Comparison of ENCODE assay signal across 13 cellular contexts in the genomic region with DNA sequence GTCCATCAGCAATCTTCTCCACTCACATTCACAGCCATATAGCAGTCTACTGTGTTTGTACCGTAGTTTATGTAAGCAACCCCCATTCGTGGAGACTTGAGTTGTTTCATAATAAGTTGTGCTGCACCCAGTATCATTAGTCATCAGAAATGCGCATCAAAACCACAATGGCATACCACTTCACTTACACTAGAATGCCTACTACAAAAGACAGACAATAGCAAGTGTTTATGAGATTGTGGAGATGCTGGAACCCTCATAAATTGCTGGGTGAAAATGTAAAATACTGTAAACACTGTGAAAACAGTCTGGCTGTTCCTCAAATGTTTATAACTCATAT.
DNase-seq lines count a peak whose midpoint lies in the region; ATAC-seq, FAIRE-seq and TF ChIP-seq lines count a peak whose summit lies in the region.
"Had no signal": no experiment of that assay in that cellular context is flagged by ENCODE, and none has a peak within 500 bp of the region (broad histone marks: within the 10 kb centered on the region; RNA-seq: fewer than 3 reads in every experiment).

No MANE protein-coding gene starts in this region.

- intact Hi-C loops in kidney (cut with DNase I) = no loop called here

- ATAC-seq in foreskin keratinocyte (peak; percentile 95), GM21786 (IDR thresholded peaks at IDR 0.05; ENCODE audit: unreplicated experiment) (no peak)
- no peak for ATAC-seq in activated CD4-positive, CD25-positive, alpha-beta regulatory T cell treated with anti-CD3 and anti-CD28 coated beads, Interleukin-2, amount 50 U/mL, for 24 hours
- ATAC-seq: CD8-positive, alpha-beta T cell; naive thymus-derived CD8-positive, alpha-beta T cell had no signal

- CTCF ChIA-PET in AG04449 (lab: Yijun Ruan, JAX) = no interaction called here

- peak overlapping the region; percentile 35 for H3K27ac ChIP-seq in foreskin keratinocyte
- H3K27ac ChIP-seq in kidney (ENCODE audit: low read depth in 2 of 2, low read length in 2 of 2) = no peak overlapping the region
- H3K27ac ChIP-seq: heart left ventricle had no signal

- POLR2A ChIA-PET in AG04449 (lab: Yijun Ruan, JAX) = no interaction called here

- H3K27ac Mint-ChIP-seq in progenitor cell of endocrine pancreas = no peak overlapping the region
- H3K27ac Mint-ChIP-seq: CD8-positive, alpha-beta T cell; IgD-negative memory B cell; naive thymus-derived CD8-positive, alpha-beta T cell had no signal

- H3K9ac ChIP-seq in kidney (ENCODE audit: low read length in 2 of 2) = no peak overlapping the region

- H3K36me3 Mint-ChIP-seq in progenitor cell of endocrine pancreas (ENCODE audit: insufficient read depth) = peaks cover 21% of the 10 kb centered on the region

- H3K4me1 ChIP-seq in foreskin keratinocyte = peaks cover 25% of the 10 kb centered on the region
- no peaks in the 10 kb centered on the region for H3K4me1 ChIP-seq in kidney (ENCODE audit: control insufficient read depth in 1 of 2, insufficient read depth in 1 of 2, low read depth in 1 of 2, low read length in 2 of 2)

- H3K9me3 ChIP-seq in kidney (ENCODE audit: control insufficient read depth in 1 of 2, low read length in 2 of 2) = no peaks in the 10 kb centered on the region
- H3K9me3 ChIP-seq: heart left ventricle had no signal

- FAIRE-seq in HTR-8/SVneo (lab: Jason Lieb, UNC) (peak; percentile 65), kidney (lab: Jason Lieb, UNC) (no peak)

- no peaks in the 10 kb centered on the region for H3K27me3 ChIP-seq in foreskin keratinocyte
- H3K27me3 ChIP-seq: heart left ventricle had no signal

- DNase-seq in AG04449 (ENCODE audit: low read depth, low spot score) (peak; percentile 94), HTR-8/SVneo (ENCODE audit: insufficient read length, low spot score) (peak; percentile 76), SW480 (ENCODE audit: low spot score) (peak; percentile 94), foreskin keratinocyte (peak; percentile 93 to 97), progenitor cell of endocrine pancreas (ENCODE audit: low spot score, unreplicated experiment) (no peak), kidney (no peak)
- DNase-seq: CD8-positive, alpha-beta T cell; heart left ventricle; naive thymus-derived CD8-positive, alpha-beta T cell; NK-92 treated with Interleukin-12 subunit alpha and Interleukin-12 subunit beta, amount 100 ng/mL, for 24 hours had no signal

- no peaks in the 10 kb centered on the region for H3K9me3 Mint-ChIP-seq in progenitor cell of endocrine pancreas (ENCODE audit: low read depth)
- H3K9me3 Mint-ChIP-seq: CD8-positive, alpha-beta T cell; IgD-negative memory B cell; naive thymus-derived CD8-positive, alpha-beta T cell had no signal

- no peaks in the 10 kb centered on the region for H3K27me3 Mint-ChIP-seq in progenitor cell of endocrine pancreas
- H3K27me3 Mint-ChIP-seq: IgD-negative memory B cell; naive thymus-derived CD8-positive, alpha-beta T cell had no signal

- H3K4me3 ChIP-seq in AG04449 (ENCODE audit: low read depth, low read length) = no peak overlapping the region
- no peak overlapping the region for H3K4me3 ChIP-seq in kidney (ENCODE audit: low read length in 2 of 2)
- H3K4me3 ChIP-seq: heart left ventricle had no signal

- peaks cover 6 to 7% of the 10 kb centered on the region in 2 donors for H3K36me3 ChIP-seq in kidney (ENCODE audit: control insufficient read depth in 1 of 2, insufficient read depth in 2 of 2, low read length in 2 of 2)

- no peak overlapping the region for H3K4me3 Mint-ChIP-seq in progenitor cell of endocrine pancreas (ENCODE audit: low read depth)
- H3K4me3 Mint-ChIP-seq: CD8-positive, alpha-beta T cell; IgD-negative memory B cell; naive thymus-derived CD8-positive, alpha-beta T cell had no signal

- peaks cover 7% of the 10 kb centered on the region for H3K4me1 Mint-ChIP-seq in progenitor cell of endocrine pancreas (ENCODE audit: low read depth)
- H3K4me1 Mint-ChIP-seq: IgD-negative memory B cell had no signal

- TF ChIP-seq CTCF in AG04449 (IDR thresholded peaks at IDR 0.05; ENCODE audit: insufficient read depth, low read length, missing control alignments) (no peak), foreskin keratinocyte (conservative IDR thresholded peaks at IDR 0.05) (no peak), progenitor cell of endocrine pancreas (IDR thresholded peaks at IDR 0.05; ENCODE audit: unreplicated experiment) (no peak), kidney (IDR thresholded peaks at IDR 0.05; ENCODE audit: borderline replicate concordance, extremely low read depth, insufficient read depth) (no peak)

Comparison
In these comparisons a context has a peak if more than half of its experiments do, and no peak if none do; other contexts are left out.
1. DNase-seq: peak in AG04449 (single experiment), HTR-8/SVneo (single experiment), SW480 (single experiment) and foreskin keratinocyte (2 of 2); none in progenitor cell of endocrine pancreas (single experiment) and kidney (single experiment).